In genomic region chr7:102275123-102275703, GRCh38 we compare ENCODE assay signal across 24 cellular contexts.
"Had no signal": no experiment of that assay in that cellular context is flagged by ENCODE, and none has a peak within 500 bp of the region (broad histone marks: within the 10 kb centered on the region; RNA-seq: fewer than 3 reads in every experiment).

No MANE protein-coding gene starts in this region.

- H3K27me3 Mint-ChIP-seq: naive thymus-derived CD4-positive, alpha-beta T cell had no signal

- DNase-seq: cortex of kidney; dorsolateral prefrontal cortex; effector memory CD4-positive, alpha-beta T cell; gastrocnemius medialis; heart right ventricle; hypothalamus; islet precursor cell; left lung; lower lobe of right lung; mesenchymal stem cell; naive thymus-derived CD4-positive, alpha-beta T cell; nephron progenitor cell; stimulated activated CD4-positive, alpha-beta T cell treated with anti-CD3 and anti-CD28 coated beads, Interleukin-2, amount 100 ng/mL, for 48 hours; stimulated activated naive CD4-positive, alpha-beta T cell treated with Interleukin-2 at 50 U/mL for 16 hours; thyroid gland; upper lobe of left lung; uterus had no signal

- FAIRE-seq: endometrium had no signal

- H3K9me3 Mint-ChIP-seq: nephron progenitor cell had no signal

- H3K4me3 ChIP-seq: dorsolateral prefrontal cortex, esophagus muscularis mucosa, gastrocnemius medialis, heart right ventricle, left lung, lower lobe of right lung, right atrium auricular region, smooth muscle cell, suprapubic skin, thyroid gland, upper lobe of left lung, uterus had no signal

- H3K4me1 ChIP-seq: right atrium auricular region, uterus had no signal

- H3K4me3 Mint-ChIP-seq: naive thymus-derived CD4-positive, alpha-beta T cell; nephron progenitor cell had no signal

- H3K4me2 ChIP-seq: smooth muscle cell had no signal

- H3K36me3 ChIP-seq: gastrocnemius medialis, heart right ventricle, left lung, lower lobe of right lung, neutrophil, right atrium auricular region, suprapubic skin, thyroid gland, upper lobe of left lung, uterus had no signal

- H3K27ac Mint-ChIP-seq: naive thymus-derived CD4-positive, alpha-beta T cell; nephron progenitor cell had no signal

- H3K36me3 Mint-ChIP-seq: naive thymus-derived CD4-positive, alpha-beta T cell had no signal

- H3K27me3 ChIP-seq: dorsolateral prefrontal cortex, esophagus muscularis mucosa, gastrocnemius medialis, heart right ventricle, left lung, neutrophil, right atrium auricular region, suprapubic skin, thyroid gland, upper lobe of left lung, uterus had no signal

- H3K9me3 ChIP-seq: esophagus muscularis mucosa, gastrocnemius medialis, heart right ventricle, left lung, lower lobe of right lung, neutrophil, right atrium auricular region, suprapubic skin, thyroid gland, upper lobe of left lung, uterus had no signal

- ATAC-seq: gastrocnemius medialis; heart right ventricle; left lung; lower lobe of right lung; naive thymus-derived CD4-positive, alpha-beta T cell had no signal

- H3K27ac ChIP-seq: dorsolateral prefrontal cortex, epithelial cell of prostate, esophagus muscularis mucosa, gastrocnemius medialis, heart right ventricle, left lung, lower lobe of right lung, neutrophil, right atrium auricular region, suprapubic skin, thyroid gland, upper lobe of left lung, uterus had no signal
